In the genomic region with DNA sequence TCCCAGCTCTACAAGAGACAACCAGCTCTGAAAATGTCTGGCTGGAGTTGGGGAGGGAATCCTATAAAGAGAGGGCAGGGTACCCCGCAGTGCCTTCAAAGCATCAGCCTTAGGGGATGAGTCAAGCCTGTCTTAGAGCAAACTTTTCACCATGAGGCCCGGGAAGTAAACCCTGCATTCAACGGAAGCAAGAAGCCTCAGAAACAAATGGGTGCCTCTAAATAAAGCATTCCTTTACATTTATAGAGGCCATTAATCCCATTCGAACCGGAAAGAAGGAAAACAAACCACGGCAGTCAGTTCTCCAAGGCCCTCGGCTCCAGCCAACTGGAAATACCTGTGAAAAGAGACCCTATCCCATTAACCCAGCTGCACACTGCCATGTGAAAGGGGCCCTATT, we compare ENCODE assay signal across 17 cellular contexts. TPM values are rescaled to one million over a fixed set of nuclear protein-coding genes. Genes with fewer than 3 reads are reported as not detected.
DNase-seq lines count a peak whose midpoint lies in the region; ATAC-seq, FAIRE-seq and TF ChIP-seq lines count a peak whose summit lies in the region.
"Had no signal": no experiment of that assay in that cellular context is flagged by ENCODE, and none has a peak within 500 bp of the region (broad histone marks: within the 10 kb centered on the region; RNA-seq: fewer than 3 reads in every experiment).

No MANE protein-coding gene starts in this region.

- peak overlapping the region; percentile 90 for H3K4me2 ChIP-seq in A549
- peak overlapping the region; percentile 34 for H3K4me2 ChIP-seq in neuronal stem cell (ENCODE audit: insufficient read depth, low read length, poor library complexity, severe bottlenecking)

- H3K4me1 ChIP-seq in A549 (peaks cover 62% of the 10 kb centered on the region), neuronal stem cell (ENCODE audit: control insufficient read depth in 2 of 2, insufficient read depth in 1 of 2, low read depth in 1 of 2, low read length in 2 of 2) (peaks cover 20 to 30% of the 10 kb centered on the region in 2 donors)

- H3K4ac ChIP-seq in neuronal stem cell (ENCODE audit: low read length), result no peak overlapping the region

- whole genome bisulfite sequencing in A549 (ENCODE audit: missing lambda C conversion rate), result 65% methylated on average over 7 of the region's 7 CpGs
- WGBS in neuronal stem cell (ENCODE audit: extremely low coverage in 2 of 2, insufficient read length in 2 of 2, insufficient replicate concordance in 1 of 2), 2 donors, result no CpG with 5 or more reads among the region's 7 CpGs

- H2AFZ ChIP-seq in neuronal stem cell (ENCODE audit: low read length), result no peak overlapping the region

- intact Hi-C loops in head of caudate nucleus (cut with DNase I), result no loop called here

- no peak for TF ChIP-seq RAD21 in A549 (conservative IDR thresholded peaks at IDR 0.05 in 1 of 2, IDR thresholded peaks at IDR 0.05 in 1 of 2)

- H2BK5ac ChIP-seq in neuronal stem cell (ENCODE audit: low read length), result no peak overlapping the region

- H2BK120ac ChIP-seq in neuronal stem cell (ENCODE audit: low read depth, low read length), result peak overlapping the region; percentile 65

- H3K4me3 ChIP-seq in A549 (no peak overlapping the region), coronary artery (peak overlapping the region; percentile 18), neuronal stem cell (ENCODE audit: low read length in 2 of 2) (no peak overlapping the region)
- H3K4me3 ChIP-seq: pancreas had no signal

- no peak overlapping the region for H4K91ac ChIP-seq in neuronal stem cell (ENCODE audit: low read depth, low read length, poor library complexity)

- H2BK12ac ChIP-seq in neuronal stem cell (ENCODE audit: low read length), result no peak overlapping the region

- no peak overlapping the region for H4K8ac ChIP-seq in neuronal stem cell (ENCODE audit: low read depth, low read length)

- H3K36me3 ChIP-seq in neuronal stem cell (replicated peaks in 1 of 2; ENCODE audit: control insufficient read depth in 2 of 2, insufficient read depth in 2 of 2, low read length in 2 of 2), result no peaks in the 10 kb centered on the region
- H3K36me3 ChIP-seq: pancreas had no signal

- CTCF ChIA-PET in A549 (lab: Yijun Ruan, JAX), result interaction anchor here (0.7 to 2.3 kb wide), 3 partner anchors 19 to 122 kb away, joined by 3 to 8 read pairs (median 6); no protein-coding TSS in a partner anchor

- TF ChIP-seq CTCF in A549 (IDR thresholded peaks at IDR 0.05) (no peak), coronary artery (IDR thresholded peaks at IDR 0.05) (no peak)

- H3K18ac ChIP-seq in neuronal stem cell (ENCODE audit: low read length), result no peak overlapping the region

- peaks cover 0 to 4% (median 0%) of the 10 kb centered on the region in 3 experiments for H3K27me3 ChIP-seq in neuronal stem cell (ENCODE audit: control insufficient read depth in 3 of 3, insufficient read depth in 3 of 3, low read depth in 1 of 3, low read length in 3 of 3)
- H3K27me3 ChIP-seq: pancreas had no signal

- no peak for TF ChIP-seq EP300 in A549 (IDR thresholded peaks at IDR 0.05)

- H2AK5ac ChIP-seq in neuronal stem cell (ENCODE audit: low read depth, low read length), result no peak overlapping the region

- DNase-seq in A549 (ENCODE audit: low read depth in 1 of 2, low spot score in 1 of 2) (no peak), M059J (ENCODE audit: low read depth) (peak; percentile 52), coronary artery (ENCODE audit: low spot score) (no peak), neuronal stem cell (ENCODE audit: low spot score) (peak; percentile 67), NOMO-1 treated with dmso at 0.1 percent for 144 hours (lab: John Stamatoyannopoulos, UW; ENCODE audit: unreplicated experiment) (no peak), head of caudate nucleus (no peak)
- DNase-seq: activated CD4-positive, alpha-beta T cell treated with anti-CD3 and anti-CD28 coated beads for 4 hours; islet precursor cell; MV-4-11; NCI-H2171; NCI-H82; pancreas had no signal

- no peak for TF ChIP-seq POLR2A in A549 (IDR thresholded peaks at IDR 0.05; ENCODE audit: low read length)

- POLR2A ChIA-PET in A549 (lab: Yijun Ruan, JAX), result no interaction called here

- no peaks in the 10 kb centered on the region for H3K79me1 ChIP-seq in neuronal stem cell (ENCODE audit: low read depth, low read length)

- no peak overlapping the region for H2BK15ac ChIP-seq in neuronal stem cell (ENCODE audit: low read length)

- H3K23ac ChIP-seq in neuronal stem cell (ENCODE audit: low read depth, low read length, poor library complexity), result no peak overlapping the region

- H3K9ac ChIP-seq in neuronal stem cell (ENCODE audit: low read depth, low read length, poor library complexity), result no peak overlapping the region

- H3K27ac ChIP-seq in A549, result peak overlapping the region; percentile 90 to 99
- H3K27ac ChIP-seq in coronary artery, result peak overlapping the region; percentile 43 to 75
- peak overlapping the region; percentile 87 for H3K27ac ChIP-seq in neuronal stem cell (replicated peaks; ENCODE audit: low read length)
- H3K27ac ChIP-seq: pancreas had no signal

- H3K14ac ChIP-seq in neuronal stem cell (ENCODE audit: low read length), result no peak overlapping the region

- ATAC-seq in A549 (no peak), GM21786 (IDR thresholded peaks at IDR 0.05; ENCODE audit: unreplicated experiment) (no peak), GM18502 (IDR thresholded peaks at IDR 0.05; ENCODE audit: poor library complexity, unreplicated experiment) (no peak)
- ATAC-seq: activated naive CD4-positive, alpha-beta T cell treated with anti-CD3 and anti-CD28 coated beads, Interleukin-2, amount 50 U/mL, for 72 hours; pancreas had no signal

- H3K9me3 ChIP-seq in A549 (no peaks in the 10 kb centered on the region), neuronal stem cell (replicated peaks in 1 of 2; ENCODE audit: control insufficient read depth in 2 of 2, insufficient read depth in 1 of 2, low read depth in 1 of 2, low read length in 2 of 2) (no peaks in the 10 kb centered on the region)
- H3K9me3 ChIP-seq: pancreas had no signal

- no peak for FAIRE-seq in A549 (lab: Jason Lieb, UNC)
- FAIRE-seq: pancreas had no signal

TF ChIP-seq in A549, 52 proteins besides CTCF, POLR2A, EP300 and RAD21:
- TF ChIP-seq, protein P1, sequence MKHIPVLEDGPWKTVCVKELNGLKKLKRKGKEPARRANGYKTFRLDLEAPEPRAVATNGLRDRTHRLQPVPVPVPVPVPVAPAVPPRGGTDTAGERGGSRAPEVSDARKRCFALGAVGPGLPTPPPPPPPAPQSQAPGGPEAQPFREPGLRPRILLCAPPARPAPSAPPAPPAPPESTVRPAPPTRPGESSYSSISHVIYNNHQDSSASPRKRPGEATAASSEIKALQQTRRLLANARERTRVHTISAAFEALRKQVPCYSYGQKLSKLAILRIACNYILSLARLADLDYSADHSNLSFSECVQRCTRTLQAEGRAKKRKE (CRISPR knock-in tag; IDR thresholded peaks at IDR 0.05; ENCODE audit: low read depth), result 0 out of 2 replicates have a peak, but pooled peaks have one; percentile 42
- TF ChIP-seq MAZ (IDR thresholded peaks at IDR 0.05; ENCODE audit: borderline replicate concordance, low read depth, low read length) (no peak), ZC3H11A (IDR thresholded peaks at IDR 0.05) (no peak)
- TF ChIP-seq, protein P2, sequence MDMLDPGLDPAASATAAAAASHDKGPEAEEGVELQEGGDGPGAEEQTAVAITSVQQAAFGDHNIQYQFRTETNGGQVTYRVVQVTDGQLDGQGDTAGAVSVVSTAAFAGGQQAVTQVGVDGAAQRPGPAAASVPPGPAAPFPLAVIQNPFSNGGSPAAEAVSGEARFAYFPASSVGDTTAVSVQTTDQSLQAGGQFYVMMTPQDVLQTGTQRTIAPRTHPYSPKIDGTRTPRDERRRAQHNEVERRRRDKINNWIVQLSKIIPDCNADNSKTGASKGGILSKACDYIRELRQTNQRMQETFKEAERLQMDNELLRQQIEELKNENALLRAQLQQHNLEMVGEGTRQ (IDR thresholded peaks at IDR 0.05), result no peak

RNA-seq across cellular contexts. Expression of gene ITGB5, which starts 4.4 kb away (rescaled TPM):
- polyA plus RNA-seq in A549 (2011; rRNA removed) (260 and 476 TPM in 2 replicates), A549 (2017; fragmentation: RNase III; extraction: RNeasy Plus Mini Kit Qiagen cat#74134 plus additional on column Dnase treatment) (174 to 209 TPM (median 201 TPM) in 3 replicates)
- 393 and 412 TPM in 2 replicates for polyA plus RNA-seq in A549 (2012; cell fraction: cytosol; rRNA removed)
- polyA plus RNA-seq in A549 (2012; cell fraction: nucleus; rRNA removed), result 508 and 526 TPM in 2 replicates
- polyA minus RNA-seq in A549 (2011; rRNA and poly(A)+ RNA removed), result 629 and 645 TPM in 2 replicates
- 182 and 224 TPM in 2 replicates for total RNA-seq in M059J (2014; rRNA removed; shearing (Covaris generic))
- 57.5 TPM for polyA plus RNA-seq in neuronal stem cell (2013, experiment 1 of 2)
- 59.2 TPM for polyA plus RNA-seq in neuronal stem cell (2013, experiment 2 of 2)

RNA-seq across cellular contexts. Expression of gene MUC13, which starts 51.8 kb away (rescaled TPM):
- polyA plus RNA-seq in A549 (2011; rRNA removed) (8.8 and 10.2 TPM in 2 replicates), A549 (2017; fragmentation: RNase III; extraction: RNeasy Plus Mini Kit Qiagen cat#74134 plus additional on column Dnase treatment) (4.8 to 5.5 TPM (median 4.8 TPM) in 3 replicates)
- polyA plus RNA-seq in A549 (2012; cell fraction: cytosol; rRNA removed), result 2.1 and 2.5 TPM in 2 replicates
- polyA plus RNA-seq in A549 (2012; cell fraction: nucleus; rRNA removed), result 4.8 and 6.9 TPM in 2 replicates
- polyA minus RNA-seq in A549 (2011; rRNA and poly(A)+ RNA removed), result 3.7 and 4.3 TPM in 2 replicates
- total RNA-seq in M059J (2014; rRNA removed; shearing (Covaris generic)), result 0.20 TPM in 1 of 2 replicates, not detected in the other
- polyA plus RNA-seq in neuronal stem cell (2013, experiment 1 of 2), result not detected
- 0.01 TPM for polyA plus RNA-seq in neuronal stem cell (2013, experiment 2 of 2)
- total RNA-seq: activated naive CD4-positive, alpha-beta T cell treated with anti-CD3 and anti-CD28 coated beads, Interleukin-2, amount 50 U/mL, for 72 hours; mesothelial cell of epicardium had no signal
- polyA plus RNA-seq: AG04450 had no signal

Comparison
In these comparisons a context has a peak if more than half of its experiments do, and no peak if none do; other contexts are left out.
1. DNase-seq: peak in M059J (single experiment) and neuronal stem cell (single experiment); none in A549 (0 of 2), coronary artery (single experiment), NOMO-1 treated with dmso at 0.1 percent for 144 hours (single experiment) and head of caudate nucleus (0 of 42).
2. Peak in every context shown above with its lines, with median percentiles within 50 percentile points of each other: H3K27ac ChIP-seq.